In genomic region chr15:66291816-66292215, GRCh38 we compare ENCODE assay signal across 2 cellular contexts.
TF ChIP-seq lines count a peak whose summit lies in the region.

No MANE protein-coding gene starts in this region.

TF ChIP-seq in SK-N-SH, 30 proteins besides CTCF, POLR2A, EP300 and RAD21 (continued from another document):
- no peak for TF ChIP-seq CHD2 (IDR thresholded peaks at IDR 0.05; ENCODE audit: low read length, partially characterized antibody)
- TF ChIP-seq IRF3 (IDR thresholded peaks at IDR 0.05; ENCODE audit: low read depth, low read length), result no peak
- no peak for TF ChIP-seq JUND (IDR thresholded peaks at IDR 0.05)
- no peak for TF ChIP-seq REST (IDR thresholded peaks at IDR 0.05; ENCODE audit: low read depth, low read length)
TF ChIP-seq in SK-N-SH: peak in this region for 0.

TF ChIP-seq in SK-N-SH treated with all-trans-retinoic acid at 6 μM for 48 hours, 23 proteins besides CTCF, POLR2A, EP300 and RAD21 (continued from another document):
- no peak for TF ChIP-seq RARB (CRISPR knock-in tag; IDR thresholded peaks at IDR 0.05)
- no peak for TF ChIP-seq ZNF565 (CRISPR knock-in tag; conservative IDR thresholded peaks at IDR 0.05; ENCODE audit: low read depth)
- TF ChIP-seq ZFP3 (CRISPR knock-in tag; IDR thresholded peaks at IDR 0.05), result no peak
- TF ChIP-seq ZFP30 (CRISPR knock-in tag; IDR thresholded peaks at IDR 0.05), result no peak
- no peak for TF ChIP-seq OSR1 (CRISPR knock-in tag; IDR thresholded peaks at IDR 0.05)
